ENCODE assay signal across 16 cellular contexts in the genomic region with DNA sequence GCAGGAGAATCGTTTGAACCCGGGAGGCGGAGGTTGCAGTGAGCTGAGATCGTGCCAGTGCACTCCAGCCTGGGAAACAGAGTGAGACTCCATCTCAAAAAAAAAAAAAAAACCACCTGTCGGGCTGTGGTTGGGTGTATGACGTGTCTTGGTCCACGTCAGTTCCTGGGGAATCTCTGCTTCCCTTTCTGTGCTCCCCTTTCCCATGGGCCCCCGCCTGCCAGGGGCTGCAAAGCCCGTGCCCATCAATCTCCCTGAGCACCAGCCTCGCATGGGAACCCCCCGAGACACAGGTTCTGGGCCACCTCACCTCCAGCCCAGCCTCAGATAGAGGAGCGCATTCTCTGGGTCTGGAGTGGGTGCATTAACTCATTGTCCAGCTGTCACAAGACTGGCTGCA. TPM values are rescaled to one million over a fixed set of nuclear protein-coding genes. Genes with fewer than 3 reads are reported as not detected.
DNase-seq lines count a peak whose midpoint lies in the region; ATAC-seq, FAIRE-seq and TF ChIP-seq lines count a peak whose summit lies in the region.
"Had no signal": no experiment of that assay in that cellular context is flagged by ENCODE, and none has a peak within 500 bp of the region (broad histone marks: within the 10 kb centered on the region; RNA-seq: fewer than 3 reads in every experiment).

No MANE protein-coding gene starts in this region.

- RAD21 ChIA-PET in GM12878 (lab: Charles Lee; ENCODE audit: unreplicated experiment) = interaction anchor here (0.7 to 2.3 kb wide), 8 partner anchors 12 to 154 kb away, joined by 3 to 8 read pairs (median 4); no protein-coding TSS in a partner anchor

- DNase-seq in T-helper 1 cell = no peak
- DNase-seq in Peyer's patch = peak in 2 of 3 donors; percentile 48 to 62
- no peak for DNase-seq in GM12878 (ENCODE audit: low read depth, low spot score)
- no peak for DNase-seq in spleen
- no peak for DNase-seq in chondrocyte (ENCODE audit: low spot score)
- no peak for DNase-seq in upper lobe of right lung
- DNase-seq: 8988T, DMS153, IMR-90, mammary epithelial cell, NCI-H2029 had no signal

- H2AFZ ChIP-seq in GM12878 (ENCODE audit: control insufficient read depth, low read depth, low read length) = peak overlapping the region; percentile 56; the same call in 1 of the 2 replicates

- no peaks in the 10 kb centered on the region for H3K36me3 ChIP-seq in Peyer's patch
- no peaks in the 10 kb centered on the region for H3K36me3 ChIP-seq in GM12878 (ENCODE audit: control insufficient read depth in 2 of 2, insufficient read depth in 2 of 2, low read length in 1 of 2)
- no peaks in the 10 kb centered on the region for H3K36me3 ChIP-seq in spleen
- no peaks in the 10 kb centered on the region for H3K36me3 ChIP-seq in upper lobe of right lung
- H3K36me3 ChIP-seq: prostate gland had no signal

- no peak overlapping the region for H3K27ac Mint-ChIP-seq in T-helper 1 cell treated with Interleukin-12 subunit alpha and Interleukin-12 subunit beta and Interleukin-4 antibody, amounts not matched to agents 30 μg/mL and 1 μg/mL, for 36 hours
- H3K27ac Mint-ChIP-seq in chondrocyte (ENCODE audit: unreplicated experiment) = no peak overlapping the region
- H3K27ac Mint-ChIP-seq: T-helper 2 cell treated with Interferon-gamma antibody and Interleukin-4, amounts not matched to agents 5 μg/mL and 100 μg/mL, for 36 hours had no signal

- 1% methylated on average over 12 of the region's 12 CpGs for WGBS in GM12878 (ENCODE audit: insufficient coverage, insufficient replicate concordance, low lambda C conversion rate, missing lambda C conversion rate)
- WGBS in spleen, 5 donors = 45 to 61% (median 48%) methylated on average over 11 to 12 of the region's 12 CpGs

- SMC1A ChIA-PET in GM12878 (lab: Charles Lee; ENCODE audit: uncharacterized antibody, unreplicated experiment) = interaction anchor here (1.6 to 9.2 kb wide), 5 partner anchors 10 to 112 kb away, joined by 3 to 122 read pairs (median 5); partner anchors contain the start of gene PRKRIP1

- peaks cover 0 to 36% (median 19%) of the 10 kb centered on the region in 4 donors for H3K4me1 ChIP-seq in Peyer's patch
- peaks cover 51% of the 10 kb centered on the region for H3K4me1 ChIP-seq in GM12878 (ENCODE audit: control insufficient read depth, insufficient read depth, low read length)
- H3K4me1 ChIP-seq in spleen = peaks cover 36 to 68% (median 59%) of the 10 kb centered on the region in 6 donors
- H3K4me1 ChIP-seq in upper lobe of right lung = peaks cover 25% of the 10 kb centered on the region

- no peak for TF ChIP-seq CTCF in Peyer's patch (IDR thresholded peaks at IDR 0.05)
- no peak for TF ChIP-seq CTCF in GM12878 (IDR thresholded peaks at IDR 0.05 in 2 of 3, conservative IDR thresholded peaks at IDR 0.05 in 1 of 3; ENCODE audit: control insufficient read depth in 2 of 3, extremely low read depth in 1 of 3, insufficient read depth in 1 of 3, low read depth in 3 of 3, low read length in 3 of 3)
- no peak for TF ChIP-seq CTCF in spleen (IDR thresholded peaks at IDR 0.05 in 8 of 11, conservative IDR thresholded peaks at IDR 0.05 in 3 of 11)
- no peak for TF ChIP-seq CTCF in chondrocyte (IDR thresholded peaks at IDR 0.05)
- no peak for TF ChIP-seq CTCF in upper lobe of right lung (IDR thresholded peaks at IDR 0.05)

- POLR2A ChIA-PET in GM12878 (lab: Charles Lee) = interaction anchor here (0.6 to 1.4 kb wide), 2 partner anchors 22 to 412 kb away, joined by 3 to 5 read pairs; no protein-coding TSS in a partner anchor

- CTCF ChIA-PET in GM12878 (lab: Yijun Ruan, JAX) = interaction anchor here (1.3 to 9.3 kb wide), 3 partner anchors 107 to 164 kb away, joined by 3 to 205 read pairs (median 4); partner anchors contain the start of gene PRKRIP1

- no peaks in the 10 kb centered on the region for H3K36me3 Mint-ChIP-seq in T-helper 1 cell treated with Interleukin-12 subunit alpha and Interleukin-12 subunit beta and Interleukin-4 antibody, amounts not matched to agents 30 μg/mL and 1 μg/mL, for 36 hours (ENCODE audit: low read depth)
- H3K36me3 Mint-ChIP-seq in chondrocyte (ENCODE audit: low read depth) = no peaks in the 10 kb centered on the region

- peaks cover 26% of the 10 kb centered on the region for H3K79me2 ChIP-seq in GM12878 (ENCODE audit: control insufficient read depth, insufficient read depth, low read length)

- TF ChIP-seq POLR2A in Peyer's patch (IDR thresholded peaks at IDR 0.05) (no peak), GM12878 (IDR thresholded peaks at IDR 0.05; ENCODE audit: low read depth, low read length) (no peak), spleen (IDR thresholded peaks at IDR 0.05) (no peak)

- TF ChIP-seq EP300 in GM12878 (IDR thresholded peaks at IDR 0.05; ENCODE audit: borderline replicate concordance in 1 of 2, control insufficient read depth in 1 of 2, low read depth in 2 of 2, low read length in 2 of 2) = no peak; a peak in 1 of 4 replicates

- peak overlapping the region; percentile 40 for H3K4me3 Mint-ChIP-seq in T-helper 1 cell treated with Interleukin-12 subunit alpha and Interleukin-12 subunit beta and Interleukin-4 antibody, amounts not matched to agents 30 μg/mL and 1 μg/mL, for 36 hours
- H3K4me3 Mint-ChIP-seq in chondrocyte (ENCODE audit: unreplicated experiment) = no peak overlapping the region

- H3K9me3 ChIP-seq in Peyer's patch (no peaks in the 10 kb centered on the region), GM12878 (replicated peaks; ENCODE audit: control insufficient read depth, insufficient read depth, low read length) (no peaks in the 10 kb centered on the region), spleen (no peaks in the 10 kb centered on the region), upper lobe of right lung (no peaks in the 10 kb centered on the region)
- H3K9me3 ChIP-seq: prostate gland had no signal

- intact Hi-C loops in GM12878 (cut with micrococcal nuclease; ENCODE audit: unreplicated experiment) = no loop called here
- intact Hi-C loops in spleen (cut with DNase I; ENCODE audit: low total_unique reads) = no loop called here
- intact Hi-C loops in upper lobe of right lung (cut with DNase I) = loop anchor here (5.0 kb wide), 1 partner anchor 108 kb away; no protein-coding TSS in a partner anchor

- no peak overlapping the region for H3K4me3 ChIP-seq in Peyer's patch
- H3K4me3 ChIP-seq in GM12878 = peak overlapping the region; percentile 80; the same call in 1 of the 2 replicates
- peak overlapping the region in 5 of 8 donors; percentile 69 to 96 (median 93) for H3K4me3 ChIP-seq in spleen
- H3K4me3 ChIP-seq in upper lobe of right lung = no peak overlapping the region
- H3K4me3 ChIP-seq: prostate gland had no signal

- peak overlapping the region; percentile 62 for H3K4me2 ChIP-seq in GM12878 (ENCODE audit: control insufficient read depth, insufficient read depth)

- H3K27me3 ChIP-seq in Peyer's patch (no peaks in the 10 kb centered on the region), GM12878 (replicated peaks in 1 of 2; ENCODE audit: control insufficient read depth in 2 of 2, insufficient read depth in 2 of 2, low read length in 1 of 2) (no peaks in the 10 kb centered on the region), spleen (replicated peaks in 1 of 7) (peaks cover 0 to 14% (median 0%) of the 10 kb centered on the region in 7 donors), upper lobe of right lung (no peaks in the 10 kb centered on the region)

- TF ChIP-seq RAD21 in GM12878 (IDR thresholded peaks at IDR 0.05; ENCODE audit: insufficient read depth, low read depth, low read length) = no peak

- no TSS peak for BruUV-seq in GM12878 (replicated peaks; lab: Mats Ljungman, UMichigan)

- H3K27ac ChIP-seq in Peyer's patch = peak overlapping the region in 1 of 4 donors; percentile 91
- H3K27ac ChIP-seq in GM12878 (ENCODE audit: control insufficient read depth, insufficient read depth) = peak overlapping the region; percentile 56
- peak overlapping the region in 7 of 8 donors; percentile 88 to 97 (median 91) for H3K27ac ChIP-seq in spleen
- H3K27ac ChIP-seq in upper lobe of right lung = no peak overlapping the region
- H3K27ac ChIP-seq: prostate gland had no signal

- ATAC-seq in GM12878 = peak; percentile 14
- ATAC-seq in GM18861 (IDR thresholded peaks at IDR 0.05; ENCODE audit: unreplicated experiment) = no peak
- ATAC-seq in upper lobe of right lung = no peak
- ATAC-seq: esophagus mucosa had no signal

- peak overlapping the region; percentile 3 for H3K9ac ChIP-seq in GM12878 (ENCODE audit: control insufficient read depth, insufficient read depth, low read length)

- no peaks in the 10 kb centered on the region for H3K9me3 Mint-ChIP-seq in T-helper 1 cell treated with Interleukin-12 subunit alpha and Interleukin-12 subunit beta and Interleukin-4 antibody, amounts not matched to agents 30 μg/mL and 1 μg/mL, for 36 hours
- no peaks in the 10 kb centered on the region for H3K9me3 Mint-ChIP-seq in chondrocyte (ENCODE audit: low read depth)
- H3K9me3 Mint-ChIP-seq: T-helper 2 cell treated with Interferon-gamma antibody and Interleukin-4, amounts not matched to agents 5 μg/mL and 100 μg/mL, for 36 hours had no signal

- peak; percentile 85 for FAIRE-seq in GM12878 (lab: Jason Lieb, UNC)

- peaks cover 15% of the 10 kb centered on the region for H3K4me1 Mint-ChIP-seq in T-helper 1 cell treated with Interleukin-12 subunit alpha and Interleukin-12 subunit beta and Interleukin-4 antibody, amounts not matched to agents 30 μg/mL and 1 μg/mL, for 36 hours (ENCODE audit: low read depth)
- H3K4me1 Mint-ChIP-seq in chondrocyte (ENCODE audit: low read depth) = peaks cover 9% of the 10 kb centered on the region

- no peaks in the 10 kb centered on the region for H4K20me1 ChIP-seq in GM12878 (ENCODE audit: control insufficient read depth, insufficient read depth)

- peaks cover 22% of the 10 kb centered on the region for H3K27me3 Mint-ChIP-seq in T-helper 1 cell treated with Interleukin-12 subunit alpha and Interleukin-12 subunit beta and Interleukin-4 antibody, amounts not matched to agents 30 μg/mL and 1 μg/mL, for 36 hours (ENCODE audit: low read depth)
- H3K27me3 Mint-ChIP-seq in chondrocyte (ENCODE audit: low read depth) = no peaks in the 10 kb centered on the region

- in situ Hi-C loops in GM12878 (cut with MboI) = loop anchor here (5.0 kb wide), 1 partner anchor 108 kb away; no protein-coding TSS in a partner anchor

RNA-seq across cellular contexts. Expression of gene SH2B2, which starts 2.3 kb away (rescaled TPM):
- total RNA-seq in Peyer's patch (10 to 100 TPM in 1 of 4 donors, 1 to 10 TPM in 3; 1.8 to 13.2 (median 2.7) TPM), GM12878 (2014; rRNA removed) (17.7 and 29.7 TPM in 2 replicates), GM12878 (2014; rRNA removed; fragmentation: Illumina TruSeq; extraction: Trizol) (6.2 and 7.4 TPM in 2 replicates), GM12878 (2021) (54.1 and 55.1 TPM in 2 replicates), spleen (10 to 100 TPM; 23.2 to 36.9 (median 29.4) TPM), chondrocyte (2.3 to 4.1 TPM (median 2.6 TPM) in 3 replicates), upper lobe of right lung (13.2 TPM)
- total RNA-seq in GM12878 (2013; cell fraction: nucleolus; rRNA removed) = 23.0 and 36.2 TPM in 2 replicates
- 4.9 TPM for polyA plus RNA-seq in GM12878 (2011; ENCODE audit: low read depth)
- polyA plus RNA-seq in GM12878 (2011; rRNA removed) (4.4 and 6.1 TPM in 2 replicates), GM12878 (2014; fragmentation: Illumina TruSeq; extraction: Trizol) (1.2 and 6.7 TPM in 2 replicates), GM12878 (2014; fragmentation: Nextera tagmentation; extraction: Ambion mirVana) (under 1 TPM in 1 of 2 experiments, not detected in 1; 0.13 TPM), GM12878 (2014; rRNA removed) (30.6 and 37.2 TPM in 2 replicates), GM12878 (2016; fragmentation: Nextera tagmentation; extraction: Ambion mirVana) (10 to 100 TPM in 1 of 2 experiments, 1 to 10 TPM in 1; 1.4 to 24.6 TPM), spleen (10 to 100 TPM; 13.4 to 31.2 (median 15.5) TPM)
- polyA plus RNA-seq in GM12878 (2011; cell fraction: cytosol; rRNA removed) = 11.5 and 16.0 TPM in 2 replicates
- 10.7 and 19.6 TPM in 2 replicates for polyA plus RNA-seq in GM12878 (2011; cell fraction: nucleus; rRNA removed)
- polyA plus RNA-seq in GM12878 (2012) = 28.7 and 31.7 TPM in 2 replicates
- 9.5 and 10.2 TPM in 2 replicates for polyA minus RNA-seq in GM12878 (2011; rRNA and poly(A)+ RNA removed)
- 9.9 and 12.2 TPM in 2 replicates for polyA minus RNA-seq in GM12878 (2011; cell fraction: cytosol; rRNA and poly(A)+ RNA removed)
- 3.9 and 7.9 TPM in 2 replicates for polyA minus RNA-seq in GM12878 (2011; cell fraction: nucleus; rRNA and poly(A)+ RNA removed)

Comparison
In these comparisons a context has a peak if more than half of its experiments do, and no peak if none do; other contexts are left out.
1. DNase-seq: peak in Peyer's patch (2 of 3); none in T-helper 1 cell (0 of 5), GM12878 (single experiment), spleen (single experiment), chondrocyte (single experiment) and upper lobe of right lung (single experiment).
2. H3K4me3 ChIP-seq: peak in GM12878 (single experiment) and spleen (5 of 8); none in Peyer's patch (0 of 4) and upper lobe of right lung (single experiment).